In genomic region chr14:75063013-75063412, GRCh38 we compare ENCODE assay signal across 9 cellular contexts. TPM values are rescaled to one million over a fixed set of nuclear protein-coding genes. Genes with fewer than 3 reads are reported as not detected.
DNase-seq lines count a peak whose midpoint lies in the region; ATAC-seq and TF ChIP-seq lines count a peak whose summit lies in the region.
"Had no signal": no experiment of that assay in that cellular context is flagged by ENCODE, and none has a peak within 500 bp of the region (broad histone marks: within the 10 kb centered on the region; RNA-seq: fewer than 3 reads in every experiment).

No MANE protein-coding gene starts in this region.

- H3K4me1 ChIP-seq in A673 (ENCODE audit: insufficient read depth, low read length, poor library complexity, severe bottlenecking) (peaks cover 4% of the 10 kb centered on the region), IMR-90 (ENCODE audit: control insufficient read depth, insufficient read depth, low read length) (peaks cover 4% of the 10 kb centered on the region; the same call in 1 of the 2 replicates), mononuclear cell (ENCODE audit: insufficient read depth, low read length) (peaks cover 14% of the 10 kb centered on the region)

- no peak for TF ChIP-seq RAD21 in IMR-90 (IDR thresholded peaks at IDR 0.05; ENCODE audit: low read length)

- no peak overlapping the region for H2BK20ac ChIP-seq in IMR-90 (ENCODE audit: low read depth, low read length)

- peak overlapping the region; percentile 78; the same call in 1 of the 2 replicates for H3K4ac ChIP-seq in IMR-90 (ENCODE audit: low read depth, low read length)

- no peak overlapping the region for H4K91ac ChIP-seq in IMR-90 (ENCODE audit: insufficient read depth, low read depth, low read length)

- no peaks in the 10 kb centered on the region for H3K27me3 Mint-ChIP-seq in MCF 10A (ENCODE audit: insufficient read depth, unreplicated experiment)

- no peaks in the 10 kb centered on the region for H4K20me1 ChIP-seq in IMR-90 (ENCODE audit: insufficient read depth, low read length)

- peak overlapping the region; percentile 46 for H2AK9ac ChIP-seq in IMR-90 (replicated peaks; ENCODE audit: low read depth, low read length, poor library complexity)

- DNase-seq in A673 (ENCODE audit: low spot score) (no peak), IMR-90 (no peak), MCF 10A (ENCODE audit: unreplicated experiment) (no peak), COR-L47 (lab: John Stamatoyannopoulos, UW) (no peak)
- DNase-seq in stimulated activated CD8-positive, alpha-beta memory T cell treated with anti-CD3 and anti-CD28 coated beads, Interleukin-4, amount 100 ng/mL, for 48 hours = no peak
- DNase-seq: T-helper 9 cell had no signal

- 7% methylated on average over 2 of the region's 5 CpGs; no CpG with 5 or more reads in 1 of the 2 experiments for WGBS in IMR-90 (ENCODE audit: extremely low coverage in 2 of 2, insufficient read length in 1 of 2), 2 experiments

- peaks cover 10% of the 10 kb centered on the region for H3K36me3 Mint-ChIP-seq in MCF 10A (ENCODE audit: insufficient read depth, unreplicated experiment)

- peak overlapping the region; percentile 93 for H2AFZ ChIP-seq in IMR-90 (replicated peaks; ENCODE audit: low read length, poor library complexity)

- POLR2A ChIA-PET in A673 (lab: Charles Lee; ENCODE audit: low non-redundant PET) = interaction anchor here (0.7 kb wide), 1 partner anchor 653 kb away, joined by 11 read pairs; no protein-coding TSS in a partner anchor
- POLR2A ChIA-PET in IMR-90 (lab: Charles Lee; ENCODE audit: unreplicated experiment) = interaction anchor here (0.6 kb wide), 1 partner anchor 26 kb away, joined by 4 read pairs; no protein-coding TSS in a partner anchor
- POLR2A ChIA-PET in MCF 10A (lab: Yijun Ruan, JAX) = interaction anchor here (0.8 to 4.1 kb wide), 8 partner anchors 12 to 180 kb away, joined by 3 to 49 read pairs (median 4); partner anchors contain the start of genes DLST, EIF2B2 and MLH3

- H3K9me3 ChIP-seq in A673 (ENCODE audit: low read depth, low read length, poor library complexity, severe bottlenecking) (peaks cover 8% of the 10 kb centered on the region), IMR-90 (ENCODE audit: control insufficient read depth, insufficient read depth, low read length) (no peaks in the 10 kb centered on the region), mononuclear cell (ENCODE audit: low read depth, low read length) (no peaks in the 10 kb centered on the region)

- peak overlapping the region; percentile 83 for H3K9ac ChIP-seq in IMR-90 (ENCODE audit: low read depth, low read length)

- H4K5ac ChIP-seq in IMR-90 (ENCODE audit: low read depth, low read length) = peak overlapping the region; percentile 57; the same call in 1 of the 2 replicates

- peaks cover 19% of the 10 kb centered on the region for H3K36me3 ChIP-seq in A673 (ENCODE audit: insufficient read depth, low read length, poor library complexity, severe bottlenecking)
- H3K36me3 ChIP-seq in IMR-90 (ENCODE audit: control insufficient read depth, insufficient read depth, low read length) = no peaks in the 10 kb centered on the region

- no peak overlapping the region for H2BK15ac ChIP-seq in IMR-90 (ENCODE audit: low read depth, low read length)

- no peaks in the 10 kb centered on the region for H3K9me3 Mint-ChIP-seq in MCF 10A (ENCODE audit: unreplicated experiment)

- no peak for TF ChIP-seq CTCF in A673 (conservative IDR thresholded peaks at IDR 0.05; ENCODE audit: low read depth, low read length)
- TF ChIP-seq CTCF in IMR-90 (conservative IDR thresholded peaks at IDR 0.05; ENCODE audit: low read depth, low read length) = no peak
- no peak for TF ChIP-seq CTCF in MCF 10A (IDR thresholded peaks at IDR 0.05; ENCODE audit: unreplicated experiment)

- no peak overlapping the region for H2BK120ac ChIP-seq in IMR-90 (ENCODE audit: low read depth, low read length)

- peak overlapping the region; percentile 64 for H3K56ac ChIP-seq in IMR-90 (ENCODE audit: extremely low read depth, insufficient read depth, low read length)

- TF ChIP-seq POLR2A in IMR-90 (IDR thresholded peaks at IDR 0.05; ENCODE audit: low read depth, low read length) = no peak

- H3K27me3 ChIP-seq in A673 (replicated peaks; ENCODE audit: insufficient read depth, low read depth, low read length, poor library complexity) (no peaks in the 10 kb centered on the region), IMR-90 (ENCODE audit: control insufficient read depth, insufficient read depth, low read length) (no peaks in the 10 kb centered on the region), mononuclear cell (ENCODE audit: insufficient read depth, low read length) (no peaks in the 10 kb centered on the region)

- in situ Hi-C loops in IMR-90 (cut with MboI; ENCODE audit: low sequenced_read_pairs) = no loop called here

- H3K14ac ChIP-seq in IMR-90 (replicated peaks; ENCODE audit: low read depth, low read length) = peak overlapping the region; percentile 77; the same call in 1 of the 2 replicates

- peaks cover 23 to 35% of the 10 kb centered on the region in 2 experiments for H3K79me1 ChIP-seq in IMR-90 (ENCODE audit: low read depth in 1 of 2, low read length in 2 of 2)

- H2AK5ac ChIP-seq in IMR-90 (ENCODE audit: low read depth, low read length) = peak overlapping the region; percentile 18; the same call in 1 of the 2 replicates

- H2BK5ac ChIP-seq in IMR-90 (ENCODE audit: low read depth, low read length, poor library complexity, severe bottlenecking) = no peak overlapping the region

- dilution Hi-C loops in IMR-90 (cut with HindIII; ENCODE audit: low sequenced_read_pairs, unreplicated experiment) = no loop called here

- peak overlapping the region; percentile 87 for H3K4me2 ChIP-seq in IMR-90 (ENCODE audit: low read depth, low read length)

- no peak overlapping the region for H3K18ac ChIP-seq in IMR-90 (ENCODE audit: low read depth, low read length)

- H3K4me3 ChIP-seq in A673 (ENCODE audit: low read depth, low read length, poor library complexity, severe bottlenecking) (peak overlapping the region; percentile 71), IMR-90 (ENCODE audit: insufficient read depth, low read depth, low read length) (peak overlapping the region; percentile 89), mononuclear cell (ENCODE audit: low read length) (peak overlapping the region; percentile 91)

- H3K4me1 Mint-ChIP-seq in MCF 10A (ENCODE audit: insufficient read depth, unreplicated experiment) = peaks cover 4% of the 10 kb centered on the region

- CTCF ChIA-PET in A673 (lab: Charles Lee) = interaction anchor here (0.6 to 1.6 kb wide), 2 partner anchors 118 to 232 kb away, joined by 5 to 7 read pairs; no protein-coding TSS in a partner anchor
- CTCF ChIA-PET in IMR-90 (lab: Yijun Ruan, JAX) = no interaction called here
- CTCF ChIA-PET in MCF 10A (lab: Yijun Ruan, JAX) = interaction anchor here (0.5 to 1.8 kb wide), 8 partner anchors 10 to 392 kb away, joined by 3 to 7 read pairs (median 4); no protein-coding TSS in a partner anchor

- no peak overlapping the region for H3K27ac ChIP-seq in A673 (ENCODE audit: low read depth, low read length, poor library complexity, severe bottlenecking)
- H3K27ac ChIP-seq in IMR-90 (ENCODE audit: insufficient read depth, low read length) = no peak overlapping the region

- intact Hi-C loops in A673 (cut with micrococcal nuclease; ENCODE audit: unreplicated experiment) (no loop called here), IMR-90 (cut with micrococcal nuclease) (no loop called here), MCF 10A (cut with micrococcal nuclease) (no loop called here)

- H3K9me1 ChIP-seq in IMR-90 (ENCODE audit: insufficient read depth, low read length) = peaks cover 3% of the 10 kb centered on the region; the same call in 1 of the 2 replicates

- peak overlapping the region; percentile 30 for H3K23ac ChIP-seq in IMR-90 (ENCODE audit: low read depth, low read length)

- H3K27ac Mint-ChIP-seq in MCF 10A (ENCODE audit: low read depth, unreplicated experiment) = peak overlapping the region; percentile 97

- peak overlapping the region; percentile 100 for H3K4me3 Mint-ChIP-seq in MCF 10A (ENCODE audit: unreplicated experiment)

- no peak for ATAC-seq in IMR-90 (ENCODE audit: low read depth)
- no peak for ATAC-seq in GM21576 (IDR thresholded peaks at IDR 0.05; ENCODE audit: unreplicated experiment)
- no peak for ATAC-seq in GM21360 (IDR thresholded peaks at IDR 0.05; ENCODE audit: unreplicated experiment)

- BruUV-seq in A673 (replicated peaks; lab: Mats Ljungman, UMichigan) = TSS peak; percentile 53
- no TSS peak for BruUV-seq in IMR-90 (replicated peaks; lab: Mats Ljungman, UMichigan)
- no TSS peak for BruUV-seq in MCF 10A (replicated peaks; lab: Mats Ljungman, UMichigan)

- peak overlapping the region; percentile 66 to 83; a peak in 3 of 4 replicates for H4K8ac ChIP-seq in IMR-90 (ENCODE audit: low read depth in 2 of 2, low read length in 2 of 2)

TF ChIP-seq in IMR-90, 13 proteins besides CTCF, POLR2A, EP300 and RAD21 (continues in another document):
- TF ChIP-seq NFE2L2 (IDR thresholded peaks at IDR 0.05; ENCODE audit: low read depth, low read length) (no peak), ELK1 (IDR thresholded peaks at IDR 0.05; ENCODE audit: borderline replicate concordance, low read depth, low read length) (no peak)

RNA-seq across cellular contexts. Expression of gene ACYP1, which starts 0.8 kb away (rescaled TPM):
- total RNA-seq in A673 (2021) = 47.1 and 50.2 TPM in 2 replicates
- total RNA-seq in IMR-90 (2012; rRNA removed) = 4.1 and 6.9 TPM in 2 replicates
- 17.4 and 24.0 TPM in 2 replicates for polyA plus RNA-seq in IMR-90 (2012; rRNA removed)
- 4.5 and 5.8 TPM in 2 replicates for polyA plus RNA-seq in IMR-90 (2012; cell fraction: cytosol; rRNA removed)
- 1.8 and 13.7 TPM in 2 replicates for polyA plus RNA-seq in IMR-90 (2012; cell fraction: nucleus; rRNA removed; ENCODE audit: low replicate concordance)
- 11.7 and 19.9 TPM in 2 replicates for total RNA-seq in MCF 10A (2022)
- 3.5 TPM for total RNA-seq in mononuclear cell

RNA-seq across cellular contexts. Expression of gene ZC2HC1C, which starts 6.4 kb away (rescaled TPM):
- total RNA-seq in A673 (2021) (1.0 TPM in 2 replicates), IMR-90 (2012; rRNA removed) (0.28 and 0.54 TPM in 2 replicates), MCF 10A (2022) (1.3 and 2.2 TPM in 2 replicates), mononuclear cell (not detected)
- 0.15 and 0.36 TPM in 2 replicates for polyA plus RNA-seq in IMR-90 (2012; rRNA removed)
- 0.11 and 0.13 TPM in 2 replicates for polyA plus RNA-seq in IMR-90 (2012; cell fraction: cytosol; rRNA removed)
- 0.09 and 0.34 TPM in 2 replicates for polyA plus RNA-seq in IMR-90 (2012; cell fraction: nucleus; rRNA removed; ENCODE audit: low replicate concordance)

RNA-seq across cellular contexts. Expression of gene MLH3, which starts 11.7 kb away (rescaled TPM):
- total RNA-seq in A673 (2021) = 21.0 and 24.0 TPM in 2 replicates
- total RNA-seq in IMR-90 (2012; rRNA removed) = 14.7 and 16.9 TPM in 2 replicates
- 5.1 and 5.6 TPM in 2 replicates for polyA plus RNA-seq in IMR-90 (2012; rRNA removed)
- polyA plus RNA-seq in IMR-90 (2012; cell fraction: cytosol; rRNA removed) = 1.5 and 2.0 TPM in 2 replicates
- 5.1 and 14.7 TPM in 2 replicates for polyA plus RNA-seq in IMR-90 (2012; cell fraction: nucleus; rRNA removed; ENCODE audit: low replicate concordance)
- total RNA-seq in MCF 10A (2022) = 28.2 and 29.9 TPM in 2 replicates
- 36.9 TPM for total RNA-seq in mononuclear cell
